In the genomic region with DNA sequence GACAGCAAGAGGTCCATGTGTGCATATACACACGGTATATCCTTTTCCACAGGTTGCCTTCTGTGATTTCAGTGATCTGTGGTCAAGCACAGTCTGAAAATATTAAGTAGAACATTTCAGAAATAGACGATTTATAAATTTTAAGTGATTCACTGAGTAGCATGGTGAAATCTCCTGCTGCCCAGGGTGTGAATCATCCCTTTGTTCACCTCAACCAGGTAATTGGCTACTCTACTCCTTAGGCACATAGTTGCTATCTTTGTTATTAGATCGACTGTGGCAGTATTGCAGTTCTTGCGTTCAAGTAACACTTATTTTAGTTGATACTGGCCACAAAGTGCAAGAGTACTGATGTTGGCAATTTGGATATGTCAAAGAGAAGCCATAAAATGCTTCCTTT, we compare ENCODE assay signal across 7 cellular contexts.
"Had no signal": no experiment of that assay in that cellular context is flagged by ENCODE, and none has a peak within 500 bp of the region (broad histone marks: within the 10 kb centered on the region; RNA-seq: fewer than 3 reads in every experiment).

No MANE protein-coding gene starts in this region.

- ATAC-seq: GM23338, HepG2 had no signal

- H3K4me2 ChIP-seq: GM23338 had no signal

- FAIRE-seq: H1, H54, HepG2 had no signal

- H2AFZ ChIP-seq: GM23338 had no signal

- DNase-seq: H9, HCEC 1CT, KBM-7 had no signal

- H3K4me3 ChIP-seq: GM23338 had no signal
